In the genomic region with DNA sequence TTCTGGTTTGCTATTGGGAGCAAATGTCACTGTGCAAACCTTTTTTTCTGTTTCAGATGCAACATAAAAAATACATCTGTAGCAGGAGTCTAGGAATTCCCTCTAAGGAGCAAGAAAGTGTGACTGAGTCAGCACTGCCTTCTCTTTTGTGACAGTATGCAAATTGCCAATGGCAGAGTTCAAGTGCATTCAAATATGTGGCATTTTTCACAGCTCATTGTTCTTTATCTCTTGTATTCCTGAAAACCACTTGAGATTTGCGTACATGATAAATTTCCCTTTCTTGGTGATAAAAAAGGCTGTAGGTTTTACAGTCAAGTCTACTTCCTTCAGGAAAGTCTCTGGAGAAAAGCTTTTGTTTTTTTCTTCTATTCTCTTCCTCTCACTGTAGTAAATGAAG, we compare ENCODE assay signal across 12 cellular contexts.
"Had no signal": no experiment of that assay in that cellular context is flagged by ENCODE, and none has a peak within 500 bp of the region (broad histone marks: within the 10 kb centered on the region; RNA-seq: fewer than 3 reads in every experiment).

No MANE protein-coding gene starts in this region.

- H3K9me3 Mint-ChIP-seq: activated CD8-positive, alpha-beta T cell treated with anti-CD3 and anti-CD28 coated beads for 36 hours; natural killer cell treated with Interleukin-12 subunit alpha and Interleukin-12 subunit beta and Interleukin-15 and Interleukin-18, amount 100 ng/mL, for 72 hours; T-helper 2 cell treated with Interferon-gamma antibody and Interleukin-4, amounts not matched to agents 5 μg/mL and 100 μg/mL, for 36 hours had no signal

- H3K27ac ChIP-seq: epithelial cell of prostate, tibial nerve had no signal

- ATAC-seq: activated CD8-positive, alpha-beta T cell treated with anti-CD3 and anti-CD28 coated beads for 36 hours; natural killer cell treated with Interleukin-12 subunit alpha and Interleukin-12 subunit beta and Interleukin-15 and Interleukin-18, amount 100 ng/mL, for 72 hours had no signal

- H3K4me3 Mint-ChIP-seq: activated CD8-positive, alpha-beta T cell treated with anti-CD3 and anti-CD28 coated beads for 36 hours; natural killer cell treated with Interleukin-12 subunit alpha and Interleukin-12 subunit beta and Interleukin-15 and Interleukin-18, amount 100 ng/mL, for 72 hours; T-helper 2 cell treated with Interferon-gamma antibody and Interleukin-4, amounts not matched to agents 5 μg/mL and 100 μg/mL, for 36 hours had no signal

- H3K27ac Mint-ChIP-seq: activated CD8-positive, alpha-beta T cell treated with anti-CD3 and anti-CD28 coated beads for 36 hours; natural killer cell treated with Interleukin-12 subunit alpha and Interleukin-12 subunit beta and Interleukin-15 and Interleukin-18, amount 100 ng/mL, for 72 hours; T-helper 2 cell treated with Interferon-gamma antibody and Interleukin-4, amounts not matched to agents 5 μg/mL and 100 μg/mL, for 36 hours had no signal

- DNase-seq: activated CD8-positive, alpha-beta memory T cell treated with anti-CD3 and anti-CD28 coated beads, Interleukin-2, amount 50 U/mL, for 4 hours; activated CD8-positive, alpha-beta T cell treated with anti-CD3 and anti-CD28 coated beads for 36 hours; activated naive CD4-positive, alpha-beta T cell; effector memory CD4-positive, alpha-beta T cell; kidney glomerular epithelial cell; retina; small intestine; SW 1271 had no signal

- H3K36me3 Mint-ChIP-seq: natural killer cell treated with Interleukin-12 subunit alpha and Interleukin-12 subunit beta and Interleukin-15 and Interleukin-18, amount 100 ng/mL, for 72 hours had no signal

- H3K27me3 Mint-ChIP-seq: activated CD8-positive, alpha-beta T cell treated with anti-CD3 and anti-CD28 coated beads for 36 hours; natural killer cell treated with Interleukin-12 subunit alpha and Interleukin-12 subunit beta and Interleukin-15 and Interleukin-18, amount 100 ng/mL, for 72 hours had no signal

- H3K36me3 ChIP-seq: tibial nerve had no signal

- FAIRE-seq: small intestine had no signal

- H3K27me3 ChIP-seq: tibial nerve had no signal

- H3K4me3 ChIP-seq: tibial nerve had no signal
